In genomic region chr2:26178746-26179436, GRCh38 we compare ENCODE assay signal across 8 cellular contexts. TPM values are rescaled to one million over a fixed set of nuclear protein-coding genes. Genes with fewer than 3 reads are reported as not detected.
DNase-seq lines count a peak whose midpoint lies in the region; ATAC-seq, FAIRE-seq and TF ChIP-seq lines count a peak whose summit lies in the region.

No MANE protein-coding gene starts in this region.

- no peaks in the 10 kb centered on the region for H3K9me3 Mint-ChIP-seq in type B pancreatic cell

- DNase-seq in EH (ENCODE audit: low read depth), result peak; percentile 28
- DNase-seq in NCI-H2171 (lab: John Stamatoyannopoulos, UW), result peak; percentile 37
- peak; percentile 33 for DNase-seq in dermis blood vessel endothelial cell
- no peak for DNase-seq in lung (ENCODE audit: low spot score)
- DNase-seq in type B pancreatic cell (ENCODE audit: extremely low spot score, unreplicated experiment), result no peak
- DNase-seq in urothelium cell line (ENCODE audit: low spot score), result no peak

- peaks cover 26% of the 10 kb centered on the region for H3K4me1 Mint-ChIP-seq in type B pancreatic cell (ENCODE audit: unreplicated experiment)

- H3K9me3 ChIP-seq in lung (ENCODE audit: control insufficient read depth in 2 of 2, insufficient read depth in 1 of 2, low read length in 1 of 2), result no peaks in the 10 kb centered on the region

- no peak overlapping the region for H3K27ac ChIP-seq in lung (ENCODE audit: low read depth in 1 of 2, low read length in 1 of 2)

- peaks cover 0 to 12% of the 10 kb centered on the region in 2 donors for H3K4me1 ChIP-seq in lung (ENCODE audit: control insufficient read depth in 2 of 2, insufficient read depth in 2 of 2, low read length in 2 of 2)

- peaks cover 3% of the 10 kb centered on the region for H3K36me3 Mint-ChIP-seq in type B pancreatic cell

- WGBS in lung, 2 donors, result 3 to 13% methylated on average over 34 to 48 of the region's 48 CpGs

- peak overlapping the region; percentile 14 for H3K4me3 ChIP-seq in lung

- H3K36me3 ChIP-seq in lung (ENCODE audit: control insufficient read depth in 2 of 2, insufficient read depth in 2 of 2, low read length in 2 of 2), result no peaks in the 10 kb centered on the region

- H3K27me3 ChIP-seq in lung (ENCODE audit: control insufficient read depth, insufficient read depth), result peaks cover 6% of the 10 kb centered on the region

- TF ChIP-seq CTCF in lung (IDR thresholded peaks at IDR 0.05; ENCODE audit: control extremely low read depth, extremely low read depth) (no peak), type B pancreatic cell (conservative IDR thresholded peaks at IDR 0.05) (no peak)

- no peak for FAIRE-seq in urothelium cell line (lab: Jason Lieb, UNC)

- peak overlapping the region; percentile 78 for H3K4me3 Mint-ChIP-seq in type B pancreatic cell

- ATAC-seq in lung (ENCODE audit: insufficient read depth, low FRiP score) (peak; percentile 37), GM21423 (IDR thresholded peaks at IDR 0.05; ENCODE audit: unreplicated experiment) (no peak), HG03571 (IDR thresholded peaks at IDR 0.05; ENCODE audit: unreplicated experiment) (no peak)

- peaks cover 32% of the 10 kb centered on the region for H3K27me3 Mint-ChIP-seq in type B pancreatic cell

- no peak overlapping the region for H3K27ac Mint-ChIP-seq in type B pancreatic cell

RNA-seq across cellular contexts. Expression of gene GAREM2, which starts 6.0 kb away (rescaled TPM):
- total RNA-seq in dermis blood vessel endothelial cell (0.37 and 0.68 TPM in 2 replicates), lung (1 to 10 TPM; 1.2 to 2.8 TPM), type B pancreatic cell (ENCODE audit: low replicate concordance) (3.1 and 16.9 TPM in 2 replicates)
- 1 to 10 TPM in 1 of 2 donors, under 1 TPM in 1; 0.37 to 1.5 TPM for polyA plus RNA-seq in lung

Comparison
In these comparisons a context has a peak if more than half of its experiments do, and no peak if none do; other contexts are left out.
1. DNase-seq: peak in EH (single experiment), NCI-H2171 (single experiment) and dermis blood vessel endothelial cell (single experiment); none in lung (single experiment), type B pancreatic cell (single experiment) and urothelium cell line (single experiment).